ENCODE assay signal across 13 cellular contexts in genomic region chr3:149417174-149417573, GRCh38. TPM values are rescaled to one million over a fixed set of nuclear protein-coding genes. Genes with fewer than 3 reads are reported as not detected.
DNase-seq lines count a peak whose midpoint lies in the region; ATAC-seq and FAIRE-seq lines count a peak whose summit lies in the region.
"Had no signal": no experiment of that assay in that cellular context is flagged by ENCODE, and none has a peak within 500 bp of the region (broad histone marks: within the 10 kb centered on the region; RNA-seq: fewer than 3 reads in every experiment).

No MANE protein-coding gene starts in this region.

- peak; percentile 12 for DNase-seq in GM19239 (ENCODE audit: insufficient read length, low spot score)
- DNase-seq in T-helper 2 cell treated with Interferon-gamma antibody and Interleukin-4, amounts not matched to agents 5 μg/mL and 100 μg/mL, for 36 hours (ENCODE audit: low spot score): no peak
- DNase-seq in KBM-7: no peak
- DNase-seq in activated naive CD8-positive, alpha-beta T cell treated with anti-CD3 and anti-CD28 coated beads for 36 hours: no peak
- no peak for DNase-seq in HUDEP-2 (lab: John Stamatoyannopoulos, UW; ENCODE audit: unreplicated experiment in 76 of 76)
- DNase-seq: 8988T; activated CD4-positive, alpha-beta T cell treated with anti-CD3 and anti-CD28 coated beads, Interleukin-2, amount 50 U/mL, for 48 hours; effector CD8-positive, alpha-beta T cell; H7; spleen had no signal

- ATAC-seq in HG02642 (IDR thresholded peaks at IDR 0.05; ENCODE audit: poor library complexity, unreplicated experiment) (peak; percentile 85), HG03439 (IDR thresholded peaks at IDR 0.05; ENCODE audit: unreplicated experiment) (peak; percentile 87)

- H3K9me3 Mint-ChIP-seq in T-helper 2 cell treated with Interferon-gamma antibody and Interleukin-4, amounts not matched to agents 5 μg/mL and 100 μg/mL, for 36 hours: no peaks in the 10 kb centered on the region
- H3K9me3 Mint-ChIP-seq in activated naive CD8-positive, alpha-beta T cell treated with anti-CD3 and anti-CD28 coated beads for 36 hours: no peaks in the 10 kb centered on the region

- H3K27ac Mint-ChIP-seq in T-helper 2 cell treated with Interferon-gamma antibody and Interleukin-4, amounts not matched to agents 5 μg/mL and 100 μg/mL, for 36 hours: no peak overlapping the region
- H3K27ac Mint-ChIP-seq in activated naive CD8-positive, alpha-beta T cell treated with anti-CD3 and anti-CD28 coated beads for 36 hours: no peak overlapping the region

- no peaks in the 10 kb centered on the region for H3K27me3 Mint-ChIP-seq in T-helper 2 cell treated with Interferon-gamma antibody and Interleukin-4, amounts not matched to agents 5 μg/mL and 100 μg/mL, for 36 hours (ENCODE audit: low read depth)
- no peaks in the 10 kb centered on the region for H3K27me3 Mint-ChIP-seq in activated naive CD8-positive, alpha-beta T cell treated with anti-CD3 and anti-CD28 coated beads for 36 hours

- H3K4me1 Mint-ChIP-seq in T-helper 2 cell treated with Interferon-gamma antibody and Interleukin-4, amounts not matched to agents 5 μg/mL and 100 μg/mL, for 36 hours (ENCODE audit: low read depth): no peaks in the 10 kb centered on the region
- no peaks in the 10 kb centered on the region for H3K4me1 Mint-ChIP-seq in activated naive CD8-positive, alpha-beta T cell treated with anti-CD3 and anti-CD28 coated beads for 36 hours

- no peaks in the 10 kb centered on the region for H3K36me3 Mint-ChIP-seq in T-helper 2 cell treated with Interferon-gamma antibody and Interleukin-4, amounts not matched to agents 5 μg/mL and 100 μg/mL, for 36 hours (ENCODE audit: low read depth)
- no peaks in the 10 kb centered on the region for H3K36me3 Mint-ChIP-seq in activated naive CD8-positive, alpha-beta T cell treated with anti-CD3 and anti-CD28 coated beads for 36 hours

- H3K4me3 Mint-ChIP-seq in T-helper 2 cell treated with Interferon-gamma antibody and Interleukin-4, amounts not matched to agents 5 μg/mL and 100 μg/mL, for 36 hours: no peak overlapping the region
- H3K4me3 Mint-ChIP-seq in activated naive CD8-positive, alpha-beta T cell treated with anti-CD3 and anti-CD28 coated beads for 36 hours: no peak overlapping the region

- peak; percentile 52 for FAIRE-seq in A204.1 (lab: Jason Lieb, UNC)
- FAIRE-seq in GM19239 (lab: Jason Lieb, UNC): peak; percentile 47

- in situ Hi-C loops in KBM-7 (cut with MboI; ENCODE audit: low pct_unique_long_range_greater_than_20kb, low sequenced_read_pairs): no loop called here

RNA-seq across cellular contexts. Expression of gene TM4SF1, which starts 39.7 kb away (rescaled TPM):
- total RNA-seq in activated naive CD8-positive, alpha-beta T cell treated with anti-CD3 and anti-CD28 coated beads for 36 hours: not detected

RNA-seq across cellular contexts. Expression of gene TM4SF4, which starts 57.3 kb away (rescaled TPM):
- total RNA-seq in activated naive CD8-positive, alpha-beta T cell treated with anti-CD3 and anti-CD28 coated beads for 36 hours: not detected
- total RNA-seq: H7, spleen had no signal
